In the genomic region with DNA sequence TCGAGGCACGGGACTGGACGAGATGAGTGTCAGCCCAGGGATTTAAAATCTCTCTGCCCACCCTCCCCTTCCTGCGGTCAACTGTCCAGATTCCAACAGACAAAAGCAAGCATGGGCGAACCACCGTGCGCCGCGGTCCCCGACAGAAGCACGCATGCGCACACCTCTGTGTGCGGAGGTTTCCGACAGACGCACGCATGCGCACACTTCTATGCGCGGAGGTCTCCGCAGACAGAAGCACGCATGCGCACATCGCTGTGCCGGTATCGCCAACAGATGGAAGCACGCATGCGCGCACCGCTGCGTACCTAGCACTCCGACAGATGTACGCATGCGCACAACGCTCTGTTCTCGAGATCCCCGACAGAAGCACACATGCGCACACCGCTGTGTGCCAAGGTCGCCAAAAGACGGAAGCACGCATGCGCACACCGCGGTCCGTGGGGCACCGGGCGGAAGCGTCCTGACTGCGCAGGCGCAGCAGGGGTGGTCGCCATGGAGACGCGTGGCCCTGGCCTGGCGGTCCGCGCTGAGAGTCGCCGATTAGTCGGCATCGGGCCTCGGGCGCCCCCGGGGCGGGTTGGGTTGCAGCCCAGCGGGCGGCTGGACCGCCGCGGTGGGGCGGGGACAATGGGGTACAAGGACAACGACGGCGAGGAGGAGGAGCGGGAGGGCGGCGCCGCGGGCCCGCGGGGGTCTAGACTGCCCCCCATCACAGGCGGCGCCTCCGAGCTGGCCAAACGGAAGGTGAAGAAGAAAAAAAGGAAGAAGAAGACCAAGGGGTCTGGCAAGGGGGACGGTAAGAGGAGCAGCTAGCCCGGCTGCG, we compare ENCODE assay signal across 8 cellular contexts. TPM values are rescaled to one million over a fixed set of nuclear protein-coding genes. Genes with fewer than 3 reads are reported as not detected.
DNase-seq lines count a peak whose midpoint lies in the region; ATAC-seq and TF ChIP-seq lines count a peak whose summit lies in the region.

No MANE protein-coding gene starts in this region.

- no peaks in the 10 kb centered on the region for H3K9me3 Mint-ChIP-seq in activated T-cell treated with anti-CD3 and anti-CD28 coated beads, Interleukin-2, amount 50 U/mL, for 72 hours

- DNase-seq in DMS79 (lab: John Stamatoyannopoulos, UW): peak; percentile 87
- peak; percentile 100 for DNase-seq in Panc1 (ENCODE audit: low read depth, low spot score)
- peak; percentile 99 for DNase-seq in activated T-cell treated with anti-CD3 and anti-CD28 coated beads, Interleukin-2, amount 50 U/mL, for 72 hours
- peak; percentile 99 for DNase-seq in esophagus muscularis mucosa (ENCODE audit: extremely low spot score)
- DNase-seq in stimulated activated CD8-positive, alpha-beta memory T cell treated with anti-CD3 and anti-CD28 coated beads, Interleukin-7, amount 100 ng/mL, for 1 hour (ENCODE audit: low read depth in 2 of 2): peak; percentile 99

- no peaks in the 10 kb centered on the region for H3K79me2 ChIP-seq in KMS-11 (ENCODE audit: insufficient read depth, low read depth)

- BruUV-seq in Panc1 (replicated peaks; lab: Mats Ljungman, UMichigan): no TSS peak

- no peak for TF ChIP-seq CTCF in KMS-11 (conservative IDR thresholded peaks at IDR 0.05; ENCODE audit: low read depth, low read length)
- no peak for TF ChIP-seq CTCF in Panc1 (IDR thresholded peaks at IDR 0.05)
- TF ChIP-seq CTCF in esophagus muscularis mucosa (IDR thresholded peaks at IDR 0.05): peak in 1 of 3 experiments; percentile 11

- H3K4me3 ChIP-seq in KMS-11 (IDR thresholded peaks at IDR 0.05; ENCODE audit: insufficient read depth, low read depth, low read length) (no peak overlapping the region), Panc1 (ENCODE audit: low read depth in 2 of 2, low read length in 2 of 2) (peak overlapping the region; percentile 71 to 73), esophagus muscularis mucosa (peak overlapping the region; percentile 79 to 97 (median 88)), muscle layer of colon (ENCODE audit: low read depth in 1 of 2, low read length in 2 of 2) (peak overlapping the region; percentile 86 to 100)

- 2% methylated on average over 44 of the region's 87 CpGs for WGBS in esophagus muscularis mucosa

- peaks cover 73% of the 10 kb centered on the region for H3K4me1 Mint-ChIP-seq in activated T-cell treated with anti-CD3 and anti-CD28 coated beads, Interleukin-2, amount 50 U/mL, for 72 hours (ENCODE audit: low read depth)

- peaks cover 20 to 31% of the 10 kb centered on the region in 2 donors for H3K36me3 Mint-ChIP-seq in activated T-cell treated with anti-CD3 and anti-CD28 coated beads, Interleukin-2, amount 50 U/mL, for 72 hours (ENCODE audit: insufficient read depth in 2 of 2)

- H3K4me3 Mint-ChIP-seq in activated T-cell treated with anti-CD3 and anti-CD28 coated beads, Interleukin-2, amount 50 U/mL, for 72 hours: peak overlapping the region; percentile 91 to 96

- CTCF ChIA-PET in Panc1 (lab: Charles Lee): interaction anchor here (0.6 kb wide), 2 partner anchors 154 to 305 kb away, joined by 5 read pairs; a partner anchor contains a TSS

- intact Hi-C loops in Panc1 (cut with micrococcal nuclease; ENCODE audit: unreplicated experiment) (no loop called here), esophagus muscularis mucosa (cut with DNase I) (no loop called here)

- H3K27me3 ChIP-seq in KMS-11 (ENCODE audit: insufficient read depth, low read depth) (no peaks in the 10 kb centered on the region), Panc1 (ENCODE audit: control insufficient read depth, insufficient read depth, low read length) (no peaks in the 10 kb centered on the region), esophagus muscularis mucosa (no peaks in the 10 kb centered on the region), muscle layer of colon (ENCODE audit: control insufficient read depth in 1 of 2, insufficient read depth in 2 of 2, low read length in 2 of 2) (no peaks in the 10 kb centered on the region)

- H2AFZ ChIP-seq in KMS-11 (ENCODE audit: low read depth): peak overlapping the region; percentile 86

- H3K9me3 ChIP-seq in Panc1 (ENCODE audit: control insufficient read depth, insufficient read depth, low read depth, low read length) (no peaks in the 10 kb centered on the region), esophagus muscularis mucosa (no peaks in the 10 kb centered on the region), muscle layer of colon (ENCODE audit: low read length) (no peaks in the 10 kb centered on the region)

- H4K20me1 ChIP-seq in KMS-11 (ENCODE audit: insufficient read depth): no peaks in the 10 kb centered on the region

- peak; percentile 70 for ATAC-seq in GM21737 (IDR thresholded peaks at IDR 0.05; ENCODE audit: unreplicated experiment)
- ATAC-seq in Panc1: peak; percentile 94
- peak; percentile 74 to 75 for ATAC-seq in activated T-cell treated with anti-CD3 and anti-CD28 coated beads, Interleukin-2, amount 50 U/mL, for 72 hours (replicated peaks in 1 of 2)

- H3K27ac ChIP-seq in KMS-11 (no peak overlapping the region), Panc1 (ENCODE audit: low read length) (peak overlapping the region; percentile 92), esophagus muscularis mucosa (replicated peaks in 1 of 4) (peak overlapping the region; percentile 72 to 86 (median 74)), muscle layer of colon (ENCODE audit: low read depth, low read length) (peak overlapping the region; percentile 73)

- H3K36me3 ChIP-seq in KMS-11 (ENCODE audit: insufficient read depth) (no peaks in the 10 kb centered on the region), Panc1 (ENCODE audit: control insufficient read depth, insufficient read depth, low read length) (no peaks in the 10 kb centered on the region), esophagus muscularis mucosa (peaks cover 0 to 19% (median 7%) of the 10 kb centered on the region in 4 donors), muscle layer of colon (ENCODE audit: insufficient read depth, low read length) (no peaks in the 10 kb centered on the region)

- TF ChIP-seq POLR2A in esophagus muscularis mucosa (IDR thresholded peaks at IDR 0.05; ENCODE audit: low read depth): no peak

- POLR2A ChIA-PET in Panc1 (lab: Charles Lee): no interaction called here

- TF ChIP-seq EP300 in esophagus muscularis mucosa (IDR thresholded peaks at IDR 0.05): no peak

- H3K4me2 ChIP-seq in KMS-11: peak overlapping the region; percentile 60

- peaks cover 9% of the 10 kb centered on the region for H3K4me1 ChIP-seq in KMS-11 (ENCODE audit: low read depth, poor library complexity, severe bottlenecking)
- H3K4me1 ChIP-seq in Panc1 (ENCODE audit: control insufficient read depth, insufficient read depth, low read length): peaks cover 2% of the 10 kb centered on the region; the same call in 1 of the 2 replicates
- peaks cover 15 to 30% (median 29%) of the 10 kb centered on the region in 4 donors for H3K4me1 ChIP-seq in esophagus muscularis mucosa
- peaks cover 17% of the 10 kb centered on the region for H3K4me1 ChIP-seq in muscle layer of colon (ENCODE audit: insufficient read depth, low read length)

- in situ Hi-C loops in Panc1 (cut with HindIII; ENCODE audit: low pct_unique_long_range_greater_than_20kb, low sequenced_read_pairs): no loop called here

- H3K9ac ChIP-seq in KMS-11 (peak overlapping the region; percentile 44; the same call in 1 of the 2 replicates), muscle layer of colon (ENCODE audit: low read length) (peak overlapping the region; percentile 67)

- H3K27me3 Mint-ChIP-seq in activated T-cell treated with anti-CD3 and anti-CD28 coated beads, Interleukin-2, amount 50 U/mL, for 72 hours (ENCODE audit: low read depth): no peaks in the 10 kb centered on the region

- H3K27ac Mint-ChIP-seq in activated T-cell treated with anti-CD3 and anti-CD28 coated beads, Interleukin-2, amount 50 U/mL, for 72 hours: peak overlapping the region; percentile 99

RNA-seq across cellular contexts. Expression of a gene that starts 35.7 kb away (rescaled TPM):
- total RNA-seq in Panc1 (2021; ENCODE audit: unreplicated experiment) (65.7 TPM), esophagus muscularis mucosa (10 to 100 TPM; 18.3 to 35.3 (median 28.8) TPM)
- 45.7 TPM for polyA plus RNA-seq in Panc1 (2012; ENCODE audit: insufficient read length)
- total RNA-seq in activated T-cell treated with anti-CD3 and anti-CD28 coated beads, Interleukin-2, amount 50 U/mL, for 72 hours: 100 to 1,000 TPM in 1 of 2 donors, 10 to 100 TPM in 1; 89.1 to 103 TPM

RNA-seq across cellular contexts. Expression of a gene that starts 57.5 kb away (rescaled TPM):
- 2.2 TPM for total RNA-seq in Panc1 (2021; ENCODE audit: unreplicated experiment)
- 2.9 TPM for polyA plus RNA-seq in Panc1 (2012; ENCODE audit: insufficient read length)
- total RNA-seq in activated T-cell treated with anti-CD3 and anti-CD28 coated beads, Interleukin-2, amount 50 U/mL, for 72 hours: 1 to 10 TPM; 3.5 to 7.2 TPM
- total RNA-seq in esophagus muscularis mucosa: 10 to 100 TPM in 3 of 4 donors, 1 to 10 TPM in 1; 8.7 to 21.0 (median 14.8) TPM
